8 cellular contexts compared by ENCODE assay signal in the genomic region with DNA sequence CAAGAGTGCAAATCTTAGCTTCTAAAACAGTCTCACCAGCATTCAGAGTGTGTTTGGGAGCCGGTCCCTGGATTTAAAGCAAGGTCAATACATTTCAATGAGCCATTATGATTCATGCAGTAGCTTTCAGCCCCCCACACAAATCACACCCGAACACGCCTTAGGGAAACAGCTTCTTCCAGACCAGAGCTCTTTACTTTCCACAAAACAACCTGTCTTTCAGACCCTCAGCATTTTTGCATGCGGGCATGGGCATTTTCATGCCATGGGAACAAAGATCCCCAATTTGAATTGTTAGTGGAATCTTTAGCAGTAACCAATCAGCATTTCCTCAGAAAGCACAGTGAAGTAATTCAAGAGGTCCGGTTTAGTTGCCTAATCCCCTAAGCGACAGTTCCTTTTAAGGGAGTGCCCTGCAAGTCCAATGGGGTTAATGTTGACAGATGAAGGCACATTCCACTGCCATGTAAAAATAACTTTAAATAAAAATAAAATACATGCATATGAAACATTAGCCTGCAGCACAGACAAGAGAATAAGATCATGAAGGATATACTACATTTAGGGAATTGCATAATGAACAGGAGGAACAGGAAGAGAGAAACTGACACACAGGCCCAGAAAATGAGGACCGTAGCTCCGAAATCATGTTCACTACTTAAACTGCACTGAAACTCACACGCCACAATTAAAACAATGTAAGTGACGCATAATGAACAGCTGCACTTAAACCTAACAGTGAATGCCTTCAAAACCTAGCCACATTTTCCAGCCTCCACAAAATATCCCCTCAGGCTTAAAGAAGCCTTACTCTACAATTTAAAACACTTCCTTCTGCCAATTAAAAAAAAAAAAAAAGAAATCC. TPM values are rescaled to one million over a fixed set of nuclear protein-coding genes. Genes with fewer than 3 reads are reported as not detected.
DNase-seq lines count a peak whose midpoint lies in the region; ATAC-seq and TF ChIP-seq lines count a peak whose summit lies in the region.

No MANE protein-coding gene starts in this region.

- no peaks in the 10 kb centered on the region for H3K27me3 Mint-ChIP-seq in CD4-positive, alpha-beta memory T cell
- H3K27me3 Mint-ChIP-seq in nephron progenitor cell (ENCODE audit: low read depth, poor library complexity): peaks cover 18% of the 10 kb centered on the region

- H3K9me3 Mint-ChIP-seq in CD4-positive, alpha-beta memory T cell: peaks cover 0 to 12% (median 0%) of the 10 kb centered on the region in 8 donors
- peaks cover 7% of the 10 kb centered on the region for H3K9me3 Mint-ChIP-seq in nephron progenitor cell

- no peak for DNase-seq in CD4-positive, alpha-beta memory T cell
- DNase-seq in NCI-H460 (ENCODE audit: extremely low read depth, low read depth): peak; percentile 25
- no peak for DNase-seq in nephron progenitor cell
- DNase-seq in A172 (ENCODE audit: low spot score): no peak
- no peak for DNase-seq in NAMALWA (ENCODE audit: low spot score)

- ATAC-seq in GM18873 (IDR thresholded peaks at IDR 0.05; ENCODE audit: low FRiP score, unreplicated experiment): no peak
- ATAC-seq in HG03520 (IDR thresholded peaks at IDR 0.05; ENCODE audit: unreplicated experiment): no peak

- TF ChIP-seq CTCF in nephron progenitor cell (IDR thresholded peaks at IDR 0.05): no peak

- peak overlapping the region in 4 of 8 donors; percentile 49 to 66 (median 54) for H3K4me3 Mint-ChIP-seq in CD4-positive, alpha-beta memory T cell
- peak overlapping the region; percentile 65 for H3K4me3 Mint-ChIP-seq in nephron progenitor cell

- H3K27ac Mint-ChIP-seq in CD4-positive, alpha-beta memory T cell: peak overlapping the region in 5 of 7 donors; percentile 12 to 93 (median 42)
- peak overlapping the region; percentile 71 for H3K27ac Mint-ChIP-seq in nephron progenitor cell

- H3K36me3 ChIP-seq in CD4-positive, alpha-beta memory T cell (ENCODE audit: insufficient read depth, low read length): no peaks in the 10 kb centered on the region
- H3K36me3 ChIP-seq in duodenal mucosa (ENCODE audit: control insufficient read depth in 1 of 2, insufficient read depth in 2 of 2, low read length in 2 of 2): no peaks in the 10 kb centered on the region

- peaks cover 91% of the 10 kb centered on the region for H3K4me1 ChIP-seq in CD4-positive, alpha-beta memory T cell (ENCODE audit: insufficient read depth, low read length)
- peaks cover 72 to 80% of the 10 kb centered on the region in 2 donors for H3K4me1 ChIP-seq in duodenal mucosa (ENCODE audit: control insufficient read depth in 1 of 2, insufficient read depth in 2 of 2, low read length in 2 of 2)

- CTCF ChIA-PET in CD4-positive, alpha-beta memory T cell (lab: Charles Lee; ENCODE audit: partially characterized antibody): interaction anchor here (0.5 to 1.4 kb wide), 3 partner anchors 8 to 62 kb away, joined by 3 to 4 read pairs (median 3); no protein-coding TSS in a partner anchor

- peak overlapping the region; percentile 44 to 46 for H3K9ac ChIP-seq in duodenal mucosa (ENCODE audit: low read depth in 1 of 2, low read length in 2 of 2)

- H3K9me3 ChIP-seq in CD4-positive, alpha-beta memory T cell (ENCODE audit: control insufficient read depth in 1 of 2, low read length in 2 of 2): no peaks in the 10 kb centered on the region
- no peaks in the 10 kb centered on the region for H3K9me3 ChIP-seq in duodenal mucosa (ENCODE audit: control insufficient read depth in 1 of 2, low read length in 2 of 2)

- no peaks in the 10 kb centered on the region for H3K27me3 ChIP-seq in CD4-positive, alpha-beta memory T cell (ENCODE audit: insufficient read depth, low read length)
- no peaks in the 10 kb centered on the region for H3K27me3 ChIP-seq in duodenal mucosa (ENCODE audit: control insufficient read depth in 1 of 2, insufficient read depth in 2 of 2, low read length in 2 of 2)

- intact Hi-C loops in CD4-positive, alpha-beta memory T cell (cut with micrococcal nuclease): loop anchor here (10.0 kb wide), 1 partner anchor 473 kb away; a partner anchor contains a TSS

- H3K4me1 Mint-ChIP-seq in CD4-positive, alpha-beta memory T cell: peaks cover 67 to 98% (median 83%) of the 10 kb centered on the region in 4 donors
- H3K4me1 Mint-ChIP-seq in nephron progenitor cell: peaks cover 74% of the 10 kb centered on the region

- POLR2A ChIA-PET in CD4-positive, alpha-beta memory T cell (lab: Charles Lee; ENCODE audit: partially characterized antibody): interaction anchor here (0.6 to 9.5 kb wide), 5 partner anchors 10 to 29 kb away, joined by 3 to 96 read pairs (median 3); no protein-coding TSS in a partner anchor

- no peak overlapping the region for H3K4me3 ChIP-seq in CD4-positive, alpha-beta memory T cell (ENCODE audit: low read length in 2 of 2)
- peak overlapping the region; percentile 8 to 21 for H3K4me3 ChIP-seq in duodenal mucosa (ENCODE audit: low read depth in 1 of 2, low read length in 2 of 2)

- no peak overlapping the region for H3K27ac ChIP-seq in CD4-positive, alpha-beta memory T cell (ENCODE audit: low read depth, low read length)
- peak overlapping the region; percentile 27 for H3K27ac ChIP-seq in duodenal mucosa (ENCODE audit: low read depth, low read length)

- peaks cover 5 to 19% of the 10 kb centered on the region in 2 donors for H3K36me3 Mint-ChIP-seq in CD4-positive, alpha-beta memory T cell
- no peaks in the 10 kb centered on the region for H3K36me3 Mint-ChIP-seq in nephron progenitor cell (ENCODE audit: low read depth)

RNA-seq across cellular contexts. Expression of a gene that starts 4.0 kb away (rescaled TPM):
- total RNA-seq in CD4-positive, alpha-beta memory T cell: 10 to 100 TPM; 22.8 to 23.7 TPM
- polyA plus RNA-seq in CD4-positive, alpha-beta memory T cell: 10 to 100 TPM; 18.8 to 21.6 TPM
- total RNA-seq in NCI-H460 (2014; rRNA removed; shearing (Covaris generic)): 13.1 and 15.8 TPM in 2 replicates
- polyA plus RNA-seq in NCI-H460 (2014; cell fraction: nucleus; rRNA removed): 7.5 and 12.3 TPM in 2 replicates
- 19.2 and 23.9 TPM in 2 replicates for total RNA-seq in A172 (2014; rRNA removed; shearing (Covaris generic))

RNA-seq across cellular contexts. Expression of a gene that starts 56.6 kb away (rescaled TPM):
- 10 to 100 TPM; 87.7 to 88.3 TPM for total RNA-seq in CD4-positive, alpha-beta memory T cell
- 10 to 100 TPM in 1 of 2 donors, 1 to 10 TPM in 1; 4.5 to 11.2 TPM for polyA plus RNA-seq in CD4-positive, alpha-beta memory T cell
- 61.5 and 64.1 TPM in 2 replicates for total RNA-seq in NCI-H460 (2014; rRNA removed; shearing (Covaris generic))
- polyA plus RNA-seq in NCI-H460 (2014; cell fraction: nucleus; rRNA removed): 253 and 310 TPM in 2 replicates
- total RNA-seq in A172 (2014; rRNA removed; shearing (Covaris generic)): 19.1 and 22.4 TPM in 2 replicates

Comparison
In these comparisons a context has a peak if more than half of its experiments do, and no peak if none do; other contexts are left out.
1. H3K4me3 ChIP-seq: peak in duodenal mucosa (2 of 2); none in CD4-positive, alpha-beta memory T cell (0 of 2).